14 cellular contexts compared by ENCODE assay signal in genomic region chr19:1182068-1182467, GRCh38. TPM values are rescaled to one million over a fixed set of nuclear protein-coding genes. Genes with fewer than 3 reads are reported as not detected.
DNase-seq lines count a peak whose midpoint lies in the region; ATAC-seq and TF ChIP-seq lines count a peak whose summit lies in the region.
"Had no signal": no experiment of that assay in that cellular context is flagged by ENCODE, and none has a peak within 500 bp of the region (broad histone marks: within the 10 kb centered on the region; RNA-seq: fewer than 3 reads in every experiment).

No MANE protein-coding gene starts in this region.

- intact Hi-C loops in activated CD4-positive, alpha-beta T cell treated with anti-CD3 and anti-CD28 coated beads for 36 hours (cut with DNase I, micrococcal nuclease), result no loop called here

- POLR2A ChIA-PET in activated CD4-positive, alpha-beta T cell treated with anti-CD3 and anti-CD28 coated beads for 36 hours (lab: Charles Lee), result no interaction called here

- H3K27ac Mint-ChIP-seq in endothelial cell (ENCODE audit: unreplicated experiment) (peak overlapping the region; percentile 50), neural progenitor cell (peak overlapping the region; percentile 46)
- H3K27ac Mint-ChIP-seq in activated CD4-positive, alpha-beta T cell treated with anti-CD3 and anti-CD28 coated beads for 36 hours, result no peak overlapping the region
- H3K27ac Mint-ChIP-seq: activated CD8-positive, alpha-beta memory T cell treated with anti-CD3 and anti-CD28 coated beads, Interleukin-2, amount 10 ng/mL, durations not matched to agents 7 days and 5 days had no signal

- no peak for ATAC-seq in RWPE2 (ENCODE audit: low read depth)
- ATAC-seq in activated CD4-positive, alpha-beta T cell treated with anti-CD3 and anti-CD28 coated beads for 36 hours, result no peak
- ATAC-seq: activated CD8-positive, alpha-beta memory T cell treated with anti-CD3 and anti-CD28 coated beads, Interleukin-2, amount 10 ng/mL, durations not matched to agents 7 days and 5 days had no signal

- no peak overlapping the region for H3K4me2 ChIP-seq in neural progenitor cell

- no peaks in the 10 kb centered on the region for H4K20me1 ChIP-seq in neural progenitor cell (ENCODE audit: low read depth)

- H3F3A ChIP-seq in neural progenitor cell (ENCODE audit: low read depth), result no peaks in the 10 kb centered on the region

- H3K36me3 ChIP-seq in RWPE2 (ENCODE audit: low read depth) (no peaks in the 10 kb centered on the region), neural progenitor cell (no peaks in the 10 kb centered on the region)
- H3K36me3 ChIP-seq: HAP-1 had no signal

- no peaks in the 10 kb centered on the region for H3K27me3 ChIP-seq in RWPE2 (ENCODE audit: insufficient read depth, poor library complexity, severe bottlenecking)
- no peaks in the 10 kb centered on the region for H3K27me3 ChIP-seq in neural progenitor cell

- H3K4me3 Mint-ChIP-seq in endothelial cell (ENCODE audit: unreplicated experiment), result no peak overlapping the region
- H3K4me3 Mint-ChIP-seq in neural progenitor cell, result peak overlapping the region; percentile 46
- no peak overlapping the region for H3K4me3 Mint-ChIP-seq in activated CD4-positive, alpha-beta T cell treated with anti-CD3 and anti-CD28 coated beads for 36 hours
- H3K4me3 Mint-ChIP-seq: activated CD8-positive, alpha-beta memory T cell treated with anti-CD3 and anti-CD28 coated beads, Interleukin-2, amount 10 ng/mL, durations not matched to agents 7 days and 5 days; brain had no signal

- H3K4me1 Mint-ChIP-seq in endothelial cell (ENCODE audit: unreplicated experiment) (peaks cover 9% of the 10 kb centered on the region), neural progenitor cell (peaks cover 4% of the 10 kb centered on the region)
- H3K4me1 Mint-ChIP-seq in activated CD4-positive, alpha-beta T cell treated with anti-CD3 and anti-CD28 coated beads for 36 hours, result peaks cover 9% of the 10 kb centered on the region

- H3K9me3 ChIP-seq in RWPE2 (ENCODE audit: severe bottlenecking) (no peaks in the 10 kb centered on the region), neural progenitor cell (ENCODE audit: low read depth) (no peaks in the 10 kb centered on the region)
- H3K9me3 ChIP-seq: HAP-1 had no signal

- no peak overlapping the region for H3K9ac ChIP-seq in neural progenitor cell

- H3K27ac ChIP-seq in RWPE2 (ENCODE audit: poor library complexity, severe bottlenecking) (peak overlapping the region; percentile 95), neural progenitor cell (no peak overlapping the region)

- no peaks in the 10 kb centered on the region for H3K79me2 ChIP-seq in neural progenitor cell (ENCODE audit: low read depth)

- no peak overlapping the region for H2AFZ ChIP-seq in neural progenitor cell (replicated peaks)

- H3K27me3 Mint-ChIP-seq in endothelial cell (ENCODE audit: unreplicated experiment) (peaks cover 3% of the 10 kb centered on the region), neural progenitor cell (ENCODE audit: insufficient read depth, low read depth) (peaks cover 18% of the 10 kb centered on the region)
- H3K27me3 Mint-ChIP-seq in activated CD4-positive, alpha-beta T cell treated with anti-CD3 and anti-CD28 coated beads for 36 hours, result peaks cover 6% of the 10 kb centered on the region

- H3K36me3 Mint-ChIP-seq in endothelial cell (ENCODE audit: low read depth, unreplicated experiment) (no peaks in the 10 kb centered on the region), neural progenitor cell (no peaks in the 10 kb centered on the region)
- no peaks in the 10 kb centered on the region for H3K36me3 Mint-ChIP-seq in activated CD4-positive, alpha-beta T cell treated with anti-CD3 and anti-CD28 coated beads for 36 hours (ENCODE audit: low read depth)
- H3K36me3 Mint-ChIP-seq: activated CD8-positive, alpha-beta memory T cell treated with anti-CD3 and anti-CD28 coated beads, Interleukin-2, amount 10 ng/mL, durations not matched to agents 7 days and 5 days; brain; CD4-positive, CD25-positive, alpha-beta regulatory T cell had no signal

- peaks cover 46% of the 10 kb centered on the region for H3K4me1 ChIP-seq in RWPE2 (ENCODE audit: insufficient read depth, poor library complexity, severe bottlenecking)
- peaks cover 6% of the 10 kb centered on the region for H3K4me1 ChIP-seq in neural progenitor cell
- H3K4me1 ChIP-seq: HAP-1 had no signal

- CTCF ChIA-PET in activated CD4-positive, alpha-beta T cell treated with anti-CD3 and anti-CD28 coated beads for 36 hours (lab: Charles Lee), result no interaction called here

- H3K4me3 ChIP-seq in RWPE2 (ENCODE audit: severe bottlenecking) (no peak overlapping the region), neural progenitor cell (no peak overlapping the region)
- H3K4me3 ChIP-seq: HAP-1 had no signal

- DNase-seq in RWPE2 (ENCODE audit: low spot score) (no peak), endothelial cell (ENCODE audit: low spot score) (no peak), neural progenitor cell (ENCODE audit: low spot score) (no peak), DMS114 treated with DMSO at 0.1 percent for 48 hours (lab: John Stamatoyannopoulos, UW; ENCODE audit: unreplicated experiment) (no peak), DMS153 treated with DMSO at 0.1 percent for 48 hours (lab: John Stamatoyannopoulos, UW; ENCODE audit: unreplicated experiment) (no peak), GM03348 (ENCODE audit: low spot score) (no peak)
- DNase-seq in activated CD4-positive, alpha-beta T cell treated with anti-CD3 and anti-CD28 coated beads for 36 hours, result no peak
- DNase-seq: activated CD8-positive, alpha-beta memory T cell treated with anti-CD3 and anti-CD28 coated beads, Interleukin-2, amount 10 ng/mL, durations not matched to agents 7 days and 5 days; CD4-positive, CD25-positive, alpha-beta regulatory T cell; NCI-H2029; NCI-H69; SW 1271 had no signal

- H3K9me3 Mint-ChIP-seq in endothelial cell (ENCODE audit: unreplicated experiment) (no peaks in the 10 kb centered on the region), neural progenitor cell (no peaks in the 10 kb centered on the region)
- no peaks in the 10 kb centered on the region for H3K9me3 Mint-ChIP-seq in activated CD4-positive, alpha-beta T cell treated with anti-CD3 and anti-CD28 coated beads for 36 hours (ENCODE audit: low read depth)
- H3K9me3 Mint-ChIP-seq: brain; CD4-positive, CD25-positive, alpha-beta regulatory T cell had no signal

- TF ChIP-seq CTCF in RWPE2 (IDR thresholded peaks at IDR 0.05; ENCODE audit: poor library complexity, severe bottlenecking), result no peak
- TF ChIP-seq CTCF in endothelial cell (IDR thresholded peaks at IDR 0.05; ENCODE audit: unreplicated experiment), result no peak
- TF ChIP-seq CTCF in neural progenitor cell (IDR thresholded peaks at IDR 0.05), result no peak

RNA-seq across cellular contexts. Expression of gene SBNO2, which starts 8.0 kb away (rescaled TPM):
- total RNA-seq in endothelial cell (ENCODE audit: unreplicated experiment), result 46.4 TPM
- total RNA-seq in neural progenitor cell (ENCODE audit: low replicate concordance), result 3.3 and 16.2 TPM in 2 replicates
- 100 to 1,000 TPM; 108 to 113 TPM for total RNA-seq in activated CD4-positive, alpha-beta T cell treated with anti-CD3 and anti-CD28 coated beads for 36 hours

RNA-seq across cellular contexts. Expression of gene STK11, which starts 23.5 kb away (rescaled TPM):
- total RNA-seq in endothelial cell (ENCODE audit: unreplicated experiment), result 63.9 TPM
- total RNA-seq in neural progenitor cell (ENCODE audit: low replicate concordance), result 27.4 and 67.3 TPM in 2 replicates
- 10 to 100 TPM; 49.2 to 61.5 TPM for total RNA-seq in activated CD4-positive, alpha-beta T cell treated with anti-CD3 and anti-CD28 coated beads for 36 hours

RNA-seq across cellular contexts. Expression of gene CBARP, which starts 55.7 kb away (rescaled TPM):
- total RNA-seq in endothelial cell (ENCODE audit: unreplicated experiment) (10.4 TPM), neural progenitor cell (ENCODE audit: low replicate concordance) (1.2 and 17.8 TPM in 2 replicates)
- total RNA-seq in activated CD4-positive, alpha-beta T cell treated with anti-CD3 and anti-CD28 coated beads for 36 hours, result 1 to 10 TPM in 1 of 2 experiments, under 1 TPM in 1; 0.82 to 1.1 TPM

RNA-seq across cellular contexts. Expression of gene ATP5F1D, which starts 59.5 kb away (rescaled TPM):
- 175 TPM for total RNA-seq in endothelial cell (ENCODE audit: unreplicated experiment)
- total RNA-seq in neural progenitor cell (ENCODE audit: low replicate concordance), result 7.1 and 52.0 TPM in 2 replicates
- total RNA-seq in activated CD4-positive, alpha-beta T cell treated with anti-CD3 and anti-CD28 coated beads for 36 hours, result 100 to 1,000 TPM; 161 to 180 TPM
